Comparison of ENCODE assay signal across 11 cellular contexts in the genomic region with DNA sequence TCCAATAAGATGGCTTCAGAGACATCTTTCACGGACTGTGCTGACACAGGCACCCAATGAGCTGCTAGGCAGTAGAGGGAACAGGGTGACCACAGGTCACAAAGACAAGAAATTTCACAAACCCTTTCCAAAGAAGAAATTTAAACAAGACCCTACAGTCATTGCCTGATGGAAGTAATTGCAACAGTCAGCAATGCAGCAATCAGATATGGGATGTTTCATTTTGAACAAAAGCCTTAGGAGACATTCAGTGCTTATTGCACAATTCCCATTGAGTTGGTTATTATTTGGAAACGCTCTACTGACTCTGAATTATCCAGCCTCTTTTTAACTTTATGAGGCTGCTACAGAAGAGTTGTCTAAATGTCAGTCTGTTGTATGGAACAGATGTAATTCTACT.
DNase-seq lines count a peak whose midpoint lies in the region; ATAC-seq and TF ChIP-seq lines count a peak whose summit lies in the region.
"Had no signal": no experiment of that assay in that cellular context is flagged by ENCODE, and none has a peak within 500 bp of the region (broad histone marks: within the 10 kb centered on the region; RNA-seq: fewer than 3 reads in every experiment).

No MANE protein-coding gene starts in this region.

- H3K4me3 ChIP-seq in adipocyte (ENCODE audit: low read length) = peak overlapping the region; percentile 48
- H3K4me3 ChIP-seq in lung = no peak overlapping the region

- peaks cover 12% of the 10 kb centered on the region for H3K4me1 ChIP-seq in adipocyte (ENCODE audit: control insufficient read depth, insufficient read depth, low read length)
- H3K4me1 ChIP-seq in lung (ENCODE audit: control insufficient read depth in 2 of 2, insufficient read depth in 2 of 2, low read length in 2 of 2) = peaks cover under 1% of the 10 kb centered on the region in 2 donors

- DNase-seq in EH (ENCODE audit: low read depth) = peak; percentile 69
- DNase-seq in NCI-H128 (lab: John Stamatoyannopoulos, UW; ENCODE audit: unreplicated experiment) = peak; percentile 30
- DNase-seq in adipocyte (ENCODE audit: low read depth) = peak; percentile 86
- no peak for DNase-seq in lung (ENCODE audit: low spot score)
- DNase-seq in SHP77 treated with DMSO at 0.1 percent for 48 hours (lab: John Stamatoyannopoulos, UW) = no peak
- DNase-seq in cerebellum (ENCODE audit: low spot score) = no peak
- DNase-seq: activated effector memory CD4-positive, alpha-beta T cell treated with Interleukin-2 at 50 U/mL for 16 hours; Calu3; NCI-H1092 treated with DMSO at 0.1 percent for 48 hours had no signal

- H3K27ac ChIP-seq in lung (ENCODE audit: low read depth in 1 of 2, low read length in 1 of 2) = no peak overlapping the region
- H3K27ac ChIP-seq: epithelial cell of prostate had no signal

- H3K9me3 ChIP-seq in adipocyte (ENCODE audit: control insufficient read depth, low read length) (no peaks in the 10 kb centered on the region), lung (ENCODE audit: control insufficient read depth in 2 of 2, insufficient read depth in 1 of 2, low read length in 1 of 2) (no peaks in the 10 kb centered on the region)

- H3K27me3 ChIP-seq in adipocyte (replicated peaks; ENCODE audit: control insufficient read depth, insufficient read depth, low read length) (no peaks in the 10 kb centered on the region), lung (ENCODE audit: control insufficient read depth, insufficient read depth) (no peaks in the 10 kb centered on the region)

- peak overlapping the region; percentile 26 for H3K9ac ChIP-seq in adipocyte (ENCODE audit: low read length)

- WGBS in lung, 2 donors = 32 to 62% methylated on average over 2 of the region's 2 CpGs

- H3K36me3 ChIP-seq in adipocyte (ENCODE audit: control insufficient read depth, insufficient read depth, low read length, severe bottlenecking) (no peaks in the 10 kb centered on the region), lung (ENCODE audit: control insufficient read depth in 2 of 2, insufficient read depth in 2 of 2, low read length in 2 of 2) (peaks cover 0 to 9% of the 10 kb centered on the region in 2 donors)

- ATAC-seq in lung (ENCODE audit: insufficient read depth, low FRiP score) (peak; percentile 39), GM21447 (IDR thresholded peaks at IDR 0.05; ENCODE audit: unreplicated experiment) (no peak)

- no peak for TF ChIP-seq CTCF in lung (IDR thresholded peaks at IDR 0.05; ENCODE audit: control extremely low read depth, extremely low read depth)

Comparison
In these comparisons a context has a peak if more than half of its experiments do, and no peak if none do; other contexts are left out.
1. DNase-seq: peak in EH (single experiment), NCI-H128 (single experiment) and adipocyte (single experiment); none in lung (single experiment), SHP77 treated with DMSO at 0.1 percent for 48 hours (single experiment) and cerebellum (single experiment).